27 cellular contexts compared by ENCODE assay signal in the genomic region with DNA sequence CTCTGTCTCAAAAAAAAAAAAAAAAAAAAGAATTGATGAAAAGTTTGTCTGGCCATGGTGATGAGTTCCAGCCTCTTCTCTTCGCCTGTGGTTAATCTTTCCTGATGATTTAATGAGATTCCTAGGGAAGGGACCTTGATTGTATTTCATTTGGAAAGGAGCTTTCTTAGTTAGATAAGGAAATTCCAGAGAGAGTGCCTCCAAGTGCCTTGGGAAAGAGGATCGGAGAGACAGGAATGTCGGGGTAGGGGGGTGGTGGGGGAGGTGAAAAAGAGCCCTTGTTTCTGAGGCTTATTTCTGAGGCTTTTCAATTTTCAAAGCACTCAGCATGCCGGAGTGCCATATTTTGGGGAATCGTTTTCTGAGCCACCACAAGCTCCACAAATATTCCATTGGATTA.
DNase-seq lines count a peak whose midpoint lies in the region; ATAC-seq, FAIRE-seq and TF ChIP-seq lines count a peak whose summit lies in the region.
"Had no signal": no experiment of that assay in that cellular context is flagged by ENCODE, and none has a peak within 500 bp of the region (broad histone marks: within the 10 kb centered on the region; RNA-seq: fewer than 3 reads in every experiment).

No MANE protein-coding gene starts in this region.

- TF ChIP-seq POLR2A in A549 (IDR thresholded peaks at IDR 0.05; ENCODE audit: low read length) (no peak), H1 (IDR thresholded peaks at IDR 0.05; ENCODE audit: control extremely low read depth in 1 of 2, low read depth in 2 of 2, low read length in 2 of 2) (no peak)

- no peaks in the 10 kb centered on the region for H3K23me2 ChIP-seq in H1 (ENCODE audit: low read depth, low read length)

- H3K9ac ChIP-seq in HUES48 (ENCODE audit: low read depth, low read length) (no peak overlapping the region), H1 (replicated peaks in 1 of 4; ENCODE audit: extremely low read depth in 1 of 4, low read depth in 3 of 4, low read length in 3 of 4) (no peak overlapping the region), mesenchymal stem cell (ENCODE audit: low read length) (no peak overlapping the region)

- no peak overlapping the region for H4K91ac ChIP-seq in H1 (replicated peaks; ENCODE audit: insufficient read length, low read length)
- no peak overlapping the region for H4K91ac ChIP-seq in mesenchymal stem cell (ENCODE audit: low read length)

- H3K23ac ChIP-seq in H1 (ENCODE audit: insufficient read length) (no peak overlapping the region), mesenchymal stem cell (ENCODE audit: low read length in 2 of 2) (no peak overlapping the region)

- no peak for TF ChIP-seq EP300 in A549 (IDR thresholded peaks at IDR 0.05)
- no peak for TF ChIP-seq EP300 in H1 (IDR thresholded peaks at IDR 0.05; ENCODE audit: borderline replicate concordance in 1 of 2, low read depth in 2 of 2, low read length in 2 of 2)

- no peak overlapping the region for H2AK5ac ChIP-seq in H1 (ENCODE audit: low read depth, low read length)
- H2AK5ac ChIP-seq in mesenchymal stem cell (ENCODE audit: low read length, severe bottlenecking): no peak overlapping the region

- no peak overlapping the region for H2AFZ ChIP-seq in H1 (ENCODE audit: low read length)
- no peak overlapping the region for H2AFZ ChIP-seq in mesenchymal stem cell (ENCODE audit: low read depth, low read length)
- no peak overlapping the region for H2AFZ ChIP-seq in PC-9

- no peaks in the 10 kb centered on the region for H3K9me2 ChIP-seq in PC-9 (ENCODE audit: insufficient read depth)

- H2BK120ac ChIP-seq in H1 (replicated peaks; ENCODE audit: low read depth, low read length) (no peak overlapping the region), mesenchymal stem cell (ENCODE audit: low read depth, low read length) (no peak overlapping the region)

- H2BK5ac ChIP-seq in H1 (ENCODE audit: low read depth, low read length) (no peak overlapping the region), mesenchymal stem cell (ENCODE audit: low read depth, low read length, poor library complexity, severe bottlenecking) (no peak overlapping the region)

- H2BK15ac ChIP-seq in H1 (ENCODE audit: low read length): no peak overlapping the region
- H2BK15ac ChIP-seq in mesenchymal stem cell (ENCODE audit: low read depth, poor library complexity, severe bottlenecking): no peak overlapping the region

- H3K4me1 ChIP-seq in A549 (peaks cover 16% of the 10 kb centered on the region; the same call in 2 of the 3 replicates), HUES48 (ENCODE audit: control insufficient read depth, insufficient read depth, low read length) (peaks cover 10% of the 10 kb centered on the region), H1 (replicated peaks in 1 of 4; ENCODE audit: control insufficient read depth in 3 of 4, insufficient read depth in 4 of 4, low read length in 3 of 4) (peaks cover 0 to 5% (median 0%) of the 10 kb centered on the region in 4 experiments; a peak in 1 of 7 replicates), mesenchymal stem cell (ENCODE audit: control insufficient read depth, insufficient read depth, low read depth, low read length) (no peaks in the 10 kb centered on the region), PC-9 (replicated peaks; ENCODE audit: insufficient read depth) (no peaks in the 10 kb centered on the region)

- FAIRE-seq in A549 (lab: Jason Lieb, UNC) (no peak), H1 (lab: Jason Lieb, UNC) (no peak)
- FAIRE-seq: HTR-8/SVneo had no signal

- no peak for TF ChIP-seq RAD21 in A549 (conservative IDR thresholded peaks at IDR 0.05 in 1 of 2, IDR thresholded peaks at IDR 0.05 in 1 of 2)
- TF ChIP-seq RAD21 in H1 (IDR thresholded peaks at IDR 0.05 in 1 of 2, conservative IDR thresholded peaks at IDR 0.05 in 1 of 2; ENCODE audit: low read depth in 2 of 2, low read length in 2 of 2): no peak

- no peaks in the 10 kb centered on the region for H3K79me1 ChIP-seq in H1 (ENCODE audit: low read depth, low read length)
- H3K79me1 ChIP-seq in mesenchymal stem cell (replicated peaks; ENCODE audit: low read length, poor library complexity, severe bottlenecking): no peaks in the 10 kb centered on the region

- H4K8ac ChIP-seq in H1 (ENCODE audit: extremely low read depth, insufficient read depth, low read length): no peak overlapping the region
- H4K8ac ChIP-seq in mesenchymal stem cell (ENCODE audit: low read length): no peak overlapping the region

- TF ChIP-seq CTCF in A549 (IDR thresholded peaks at IDR 0.05) (no peak), H1 (IDR thresholded peaks at IDR 0.05; ENCODE audit: control extremely low read depth in 1 of 3, insufficient read depth in 1 of 3, low read depth in 1 of 3, low read length in 3 of 3) (no peak), PC-9 (conservative IDR thresholded peaks at IDR 0.05) (no peak)

- no peak overlapping the region for H4K5ac ChIP-seq in H1 (ENCODE audit: insufficient read length, low read depth, low read length)

- H2BK20ac ChIP-seq in H1 (ENCODE audit: low read length): no peak overlapping the region

- no peak overlapping the region for H3K14ac ChIP-seq in H1 (ENCODE audit: insufficient read length)
- H3K14ac ChIP-seq in mesenchymal stem cell (ENCODE audit: low read length in 2 of 2): no peak overlapping the region

- H3K4me3 ChIP-seq in A549 (no peak overlapping the region), HUES48 (ENCODE audit: low read depth, low read length) (peak overlapping the region; percentile 2; the same call in 1 of the 2 replicates), H1 (ENCODE audit: extremely low read depth in 1 of 4, insufficient read depth in 2 of 4, low read depth in 3 of 4, low read length in 4 of 4) (no peak overlapping the region), mesenchymal stem cell (ENCODE audit: insufficient read depth in 1 of 2, low read depth in 1 of 2, low read length in 2 of 2) (no peak overlapping the region), PC-9 (no peak overlapping the region)
- H3K4me3 ChIP-seq: SK-N-MC had no signal

- H2BK12ac ChIP-seq in H1 (ENCODE audit: low read depth, low read length): no peak overlapping the region
- no peak overlapping the region for H2BK12ac ChIP-seq in mesenchymal stem cell (ENCODE audit: low read length in 2 of 2)

- DNase-seq in A549 (ENCODE audit: low read depth in 1 of 2, low spot score in 1 of 2): no peak
- DNase-seq in H1 (ENCODE audit: low read depth in 1 of 2, low spot score in 2 of 2): no peak
- DNase-seq in mesenchymal stem cell: peak; percentile 39
- no peak for DNase-seq in NK-92 (lab: John Stamatoyannopoulos, UW; ENCODE audit: unreplicated experiment)
- no peak for DNase-seq in PC-9
- no peak for DNase-seq in NOMO-1 (lab: John Stamatoyannopoulos, UW; ENCODE audit: unreplicated experiment in 2 of 2)
- DNase-seq: 8988T; Calu3; CD8-positive, alpha-beta memory T cell; DMS153; GF-D8; Karpas-422; MV-4-11; NCI-H1105 treated with DMSO at 0.1 percent for 48 hours; NCI-H1694; NCI-H2081; NCI-H2171; NCI-H345; NCI-H524 treated with DMSO at 0.1 percent for 48 hours; SHP77 treated with DMSO at 0.1 percent for 48 hours; SW 1271 had no signal

- H3K56ac ChIP-seq in H1 (replicated peaks; ENCODE audit: insufficient read length, low read depth, low read length): no peak overlapping the region

- no peaks in the 10 kb centered on the region for H3F3A ChIP-seq in PC-9 (ENCODE audit: insufficient read depth, low read depth)

- WGBS in A549 (ENCODE audit: missing lambda C conversion rate): 42% methylated on average over 5 of the region's 5 CpGs
- WGBS in H1 (ENCODE audit: extremely low coverage in 1 of 2, insufficient coverage in 1 of 2, insufficient read length in 1 of 2, insufficient replicate concordance in 2 of 2, low coverage in 1 of 2, low lambda C conversion rate in 2 of 2, missing lambda C conversion rate in 1 of 2), 2 experiments: 71% methylated on average over 5 of the region's 5 CpGs; no CpG with 5 or more reads in 1 of the 2 experiments
- 47% methylated on average over 5 of the region's 5 CpGs for WGBS in mesenchymal stem cell

- H4K20me1 ChIP-seq in H1 (replicated peaks in 1 of 2; ENCODE audit: control insufficient read depth in 1 of 2, insufficient read depth in 2 of 2, low read length in 2 of 2) (no peaks in the 10 kb centered on the region), PC-9 (ENCODE audit: insufficient read depth) (no peaks in the 10 kb centered on the region)

- intact Hi-C loops in PC-9 (cut with micrococcal nuclease; ENCODE audit: unreplicated experiment): no loop called here

- H3K27me3 ChIP-seq in HUES48 (ENCODE audit: control insufficient read depth, insufficient read depth, low read length) (no peaks in the 10 kb centered on the region), H1 (replicated peaks in 1 of 4; ENCODE audit: control insufficient read depth in 3 of 4, extremely low read depth in 1 of 4, insufficient read depth in 3 of 4, low read length in 3 of 4) (no peaks in the 10 kb centered on the region), mesenchymal stem cell (ENCODE audit: control insufficient read depth in 1 of 2, insufficient read depth in 1 of 2, low read length in 2 of 2) (peaks cover 0 to 3% of the 10 kb centered on the region in 2 experiments), PC-9 (ENCODE audit: insufficient read depth, low read depth) (no peaks in the 10 kb centered on the region)

- H3K27ac ChIP-seq in A549 (peak overlapping the region; percentile 48 to 63; a peak in 4 of 6 replicates), HUES48 (ENCODE audit: low read depth, low read length) (no peak overlapping the region), H1 (ENCODE audit: low read depth, low read length) (no peak overlapping the region), mesenchymal stem cell (ENCODE audit: low read length, poor library complexity, severe bottlenecking) (no peak overlapping the region), PC-9 (no peak overlapping the region)
- H3K27ac ChIP-seq: C4-2B, RWPE1, SK-N-MC had no signal

- BruUV-seq in PC-9 (replicated peaks; lab: Mats Ljungman, UMichigan): no TSS peak

- POLR2A ChIA-PET in A549 (lab: Yijun Ruan, JAX) (no interaction called here), H1 (lab: Charles Lee; ENCODE audit: partially characterized antibody) (no interaction called here), PC-9 (lab: Charles Lee; ENCODE audit: unreplicated experiment) (interaction anchor here (0.7 kb wide), 1 partner anchor 226 kb away, joined by 14 read pairs; no protein-coding TSS in a partner anchor)

- CTCF ChIA-PET in A549 (lab: Yijun Ruan, JAX): interaction anchor here (0.6 to 0.7 kb wide), 2 partner anchors 38 to 1290 kb away, joined by 3 to 4 read pairs; no protein-coding TSS in a partner anchor
- CTCF ChIA-PET in H1 (lab: Charles Lee; ENCODE audit: partially characterized antibody): interaction anchor here (1.1 to 1.2 kb wide), 2 partner anchors 124 to 152 kb away, joined by 3 to 4 read pairs; no protein-coding TSS in a partner anchor
- CTCF ChIA-PET in PC-9 (lab: Charles Lee): no interaction called here

- H3K36me3 ChIP-seq in HUES48 (ENCODE audit: control insufficient read depth, insufficient read depth, low read length): no peaks in the 10 kb centered on the region
- no peaks in the 10 kb centered on the region for H3K36me3 ChIP-seq in H1 (ENCODE audit: control insufficient read depth in 2 of 4, insufficient read depth in 4 of 4, low read length in 3 of 4)
- no peaks in the 10 kb centered on the region for H3K36me3 ChIP-seq in mesenchymal stem cell (ENCODE audit: control insufficient read depth in 1 of 2, insufficient read depth in 2 of 2, low read depth in 1 of 2, low read length in 2 of 2)
- no peaks in the 10 kb centered on the region for H3K36me3 ChIP-seq in PC-9 (ENCODE audit: low read depth)

- ATAC-seq in A549: no peak
- ATAC-seq: HCT116 had no signal

- H3K4me2 ChIP-seq in A549 (peak overlapping the region; percentile 64), H1 (ENCODE audit: insufficient read depth in 1 of 2, low read depth in 2 of 2, low read length in 2 of 2) (no peak overlapping the region), mesenchymal stem cell (ENCODE audit: low read length, poor library complexity, severe bottlenecking) (no peak overlapping the region), PC-9 (no peak overlapping the region)

- H3K9me3 ChIP-seq in A549 (no peaks in the 10 kb centered on the region; the same call in 2 of the 3 replicates), HUES48 (ENCODE audit: control insufficient read depth, insufficient read depth, low read length) (no peaks in the 10 kb centered on the region), H1 (ENCODE audit: insufficient read depth in 2 of 2, low read depth in 1 of 2, low read length in 1 of 2) (peaks cover 0 to 8% of the 10 kb centered on the region in 2 experiments; a peak in 1 of 4 replicates), mesenchymal stem cell (ENCODE audit: control insufficient read depth, low read length) (no peaks in the 10 kb centered on the region), PC-9 (ENCODE audit: insufficient read depth, low read depth) (no peaks in the 10 kb centered on the region)

- H3K79me2 ChIP-seq in H1 (ENCODE audit: control insufficient read depth in 1 of 2, insufficient read depth in 2 of 2, low read length in 2 of 2): no peaks in the 10 kb centered on the region
- no peaks in the 10 kb centered on the region for H3K79me2 ChIP-seq in PC-9 (ENCODE audit: low read depth)

- H3K4ac ChIP-seq in H1 (replicated peaks; ENCODE audit: insufficient read length, low read depth, low read length) (no peak overlapping the region), mesenchymal stem cell (ENCODE audit: low read depth in 1 of 2, low read length in 2 of 2) (no peak overlapping the region)

- H3K18ac ChIP-seq in H1 (ENCODE audit: extremely low read depth, low read length) (no peak overlapping the region), mesenchymal stem cell (ENCODE audit: low read depth in 1 of 2, low read length in 2 of 2) (no peak overlapping the region)

Comparison
In these comparisons a context has a peak if more than half of its experiments do, and no peak if none do; other contexts are left out.
1. H3K27ac ChIP-seq: peak in A549 (2 of 2); none in HUES48 (single experiment), H1 (single experiment), mesenchymal stem cell (single experiment) and PC-9 (single experiment).